ENCODE assay signal across 18 cellular contexts in the genomic region with DNA sequence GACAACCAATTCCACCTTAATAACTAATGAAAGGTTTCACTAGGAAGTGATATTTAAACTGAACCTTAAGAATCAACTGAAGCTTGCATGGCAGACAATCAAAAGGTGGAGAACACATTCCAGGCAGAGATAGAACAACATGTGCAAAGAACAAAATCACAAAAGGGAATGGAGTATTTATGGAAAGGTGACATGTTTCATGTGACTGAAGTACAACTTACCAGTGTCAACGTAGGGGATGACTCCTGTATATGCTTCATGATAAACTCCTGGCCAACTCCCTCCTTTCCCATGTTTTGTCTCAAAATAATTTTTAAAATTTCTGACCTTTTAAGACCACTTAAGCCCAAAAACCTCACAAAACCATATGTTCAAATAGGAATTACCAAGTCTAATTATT. TPM values are rescaled to one million over a fixed set of nuclear protein-coding genes. Genes with fewer than 3 reads are reported as not detected.
"Had no signal": no experiment of that assay in that cellular context is flagged by ENCODE, and none has a peak within 500 bp of the region (broad histone marks: within the 10 kb centered on the region; RNA-seq: fewer than 3 reads in every experiment).

No MANE protein-coding gene starts in this region.

- H3K36me3 ChIP-seq: neural progenitor cell, prostate gland, suprapubic skin had no signal

- H3K9me3 Mint-ChIP-seq: memory B cell, naive B cell, neural progenitor cell had no signal

- H3K4me1 ChIP-seq: neural progenitor cell, prostate gland had no signal

- H3K27me3 Mint-ChIP-seq: activated naive CD8-positive, alpha-beta T cell; memory B cell; naive B cell; type B pancreatic cell had no signal

- H3K27ac Mint-ChIP-seq: activated naive CD8-positive, alpha-beta T cell; memory B cell; naive B cell; neural progenitor cell; type B pancreatic cell had no signal

- H3K4me3 Mint-ChIP-seq: activated naive CD8-positive, alpha-beta T cell; memory B cell; naive B cell; neural progenitor cell; type B pancreatic cell had no signal

- H3K27me3 ChIP-seq: neural progenitor cell, suprapubic skin had no signal

- ATAC-seq: stimulated activated naive CD8-positive, alpha-beta T cell treated with anti-CD3 and anti-CD28 coated beads, Interleukin-15, Interleukin-2, amounts not matched to agents 100 U/mL and 50 U/mL, for 24 hours had no signal

- H3K27ac ChIP-seq: neural progenitor cell, prostate gland, suprapubic skin, VCaP had no signal

- H3K4me2 ChIP-seq: neural progenitor cell had no signal

- H3K9ac ChIP-seq: neural progenitor cell had no signal

- DNase-seq: activated CD4-positive, alpha-beta T cell treated with anti-CD3 and anti-CD28 coated beads for 1 hour; caudate nucleus; foreskin melanocyte; head of caudate nucleus; naive B cell; stimulated activated CD4-positive, alpha-beta T cell treated with anti-CD3 and anti-CD28 coated beads, Interleukin-2, amount 100 ng/mL, for 24 hours; stimulated activated naive CD8-positive, alpha-beta T cell treated with anti-CD3 and anti-CD28 coated beads, Interleukin-15, Interleukin-2, amounts not matched to agents 100 U/mL and 50 U/mL, for 24 hours; T-helper 2 cell had no signal

- H2AFZ ChIP-seq: neural progenitor cell had no signal

- H3K4me3 ChIP-seq: neural progenitor cell, prostate gland, suprapubic skin had no signal

- H3K9me3 ChIP-seq: prostate gland, suprapubic skin had no signal

RNA-seq across cellular contexts. Expression of a gene that starts 6.6 kb away (rescaled TPM):
- total RNA-seq: activated CD8-positive, alpha-beta memory T cell treated with anti-CD3 and anti-CD28 coated beads for 36 hours; epithelial cell of proximal tubule; kidney epithelial cell had no signal
